Comparison of ENCODE assay signal across 8 cellular contexts in the genomic region with DNA sequence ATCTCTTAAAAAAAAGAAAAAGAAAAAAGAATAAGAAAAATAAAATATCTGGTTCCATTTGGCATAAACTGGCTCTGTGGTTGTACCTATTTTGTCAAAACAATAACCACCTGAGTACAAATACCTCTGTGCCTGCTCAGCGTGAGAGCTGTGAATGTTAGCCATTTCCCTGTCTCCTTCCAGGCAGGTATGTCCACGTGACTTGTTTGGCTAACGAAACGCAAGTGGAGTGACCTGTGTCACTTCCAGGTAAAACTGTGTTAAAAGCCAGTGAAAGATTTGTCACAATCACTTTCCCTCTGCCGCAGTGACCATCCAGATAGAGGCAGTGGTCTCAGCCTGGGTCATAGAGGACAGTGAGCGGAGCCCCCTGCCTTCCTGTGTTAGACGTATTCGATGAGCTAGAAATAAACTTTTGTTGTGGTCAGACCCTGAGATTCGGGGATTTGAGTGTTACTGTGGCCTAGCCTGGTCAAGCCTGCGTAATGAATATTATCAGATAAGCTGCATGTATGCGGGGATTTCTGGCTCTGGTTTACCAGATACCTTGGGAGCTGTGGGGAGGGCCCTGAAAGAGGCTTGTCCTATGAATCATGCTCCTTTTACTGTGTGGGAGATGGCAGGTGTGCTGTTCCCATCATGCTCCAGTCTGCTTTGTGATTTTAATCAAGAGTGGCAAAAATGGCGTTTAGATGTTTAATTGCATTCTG. TPM values are rescaled to one million over a fixed set of nuclear protein-coding genes. Genes with fewer than 3 reads are reported as not detected.
DNase-seq lines count a peak whose midpoint lies in the region; ATAC-seq, FAIRE-seq and TF ChIP-seq lines count a peak whose summit lies in the region.

No MANE protein-coding gene starts in this region.

- TF ChIP-seq RAD21 in A549 (conservative IDR thresholded peaks at IDR 0.05 in 1 of 2, IDR thresholded peaks at IDR 0.05 in 1 of 2): no peak

- TF ChIP-seq EP300 in A549 (IDR thresholded peaks at IDR 0.05): no peak

- FAIRE-seq in A549 (lab: Jason Lieb, UNC) (no peak), GM12892 (lab: Jason Lieb, UNC) (peak; percentile 17)

- H3K4me1 Mint-ChIP-seq in activated naive CD8-positive, alpha-beta T cell (ENCODE audit: low read depth): peaks cover 56% of the 10 kb centered on the region

- H3K4me3 Mint-ChIP-seq in activated naive CD8-positive, alpha-beta T cell: peak overlapping the region; percentile 68

- H3K4me3 ChIP-seq in A549: no peak overlapping the region

- no peak for TF ChIP-seq CTCF in A549 (IDR thresholded peaks at IDR 0.05)

- ATAC-seq in A549 (no peak), left lobe of liver (peak; percentile 50), HG02678 (IDR thresholded peaks at IDR 0.05; ENCODE audit: unreplicated experiment) (no peak)

- 88% methylated on average over 12 of the region's 12 CpGs for WGBS in A549 (ENCODE audit: missing lambda C conversion rate)

- no peaks in the 10 kb centered on the region for H3K27me3 Mint-ChIP-seq in activated naive CD8-positive, alpha-beta T cell

- CTCF ChIA-PET in A549 (lab: Yijun Ruan, JAX): no interaction called here

- POLR2A ChIA-PET in A549 (lab: Yijun Ruan, JAX): interaction anchor here (1.0 kb wide), 1 partner anchor 8 kb away, joined by 4 read pairs; no protein-coding TSS in a partner anchor

- H3K27ac Mint-ChIP-seq in activated naive CD8-positive, alpha-beta T cell: peak overlapping the region; percentile 64

- no peak for TF ChIP-seq POLR2A in A549 (IDR thresholded peaks at IDR 0.05; ENCODE audit: low read length)
- no peak for TF ChIP-seq POLR2A in GM12892 (IDR thresholded peaks at IDR 0.05; ENCODE audit: low read depth, low read length)

- DNase-seq in A549 (ENCODE audit: low read depth in 1 of 2, low spot score in 1 of 2) (no peak), GM12892 (ENCODE audit: insufficient read length) (no peak), left lobe of liver (ENCODE audit: low spot score) (peak; percentile 64), HuH-7 (ENCODE audit: low spot score) (no peak), NCI-H187 treated with DMSO at 0.1 percent for 48 hours (lab: John Stamatoyannopoulos, UW) (no peak), germinal center (ENCODE audit: low spot score) (no peak)

- peaks cover 52% of the 10 kb centered on the region for H3K4me1 ChIP-seq in A549

- no peaks in the 10 kb centered on the region for H3K9me3 Mint-ChIP-seq in activated naive CD8-positive, alpha-beta T cell (ENCODE audit: low read depth)

- peak overlapping the region; percentile 92 for H3K4me2 ChIP-seq in A549

- H3K36me3 Mint-ChIP-seq in activated naive CD8-positive, alpha-beta T cell: peaks cover 23% of the 10 kb centered on the region

- peak overlapping the region; percentile 57 to 64; a peak in 5 of 6 replicates for H3K27ac ChIP-seq in A549

- no peaks in the 10 kb centered on the region for H3K9me3 ChIP-seq in A549

TF ChIP-seq in A549, 52 proteins besides CTCF, POLR2A, EP300 and RAD21:
- TF ChIP-seq RNF2 (IDR thresholded peaks at IDR 0.05; ENCODE audit: borderline replicate concordance, low read depth) (no peak), JUNB (IDR thresholded peaks at IDR 0.05) (no peak), ATOH8 (CRISPR knock-in tag; IDR thresholded peaks at IDR 0.05; ENCODE audit: low read depth) (no peak), EHMT2 (IDR thresholded peaks at IDR 0.05; ENCODE audit: low read depth) (no peak), MAFK (IDR thresholded peaks at IDR 0.05; ENCODE audit: partially characterized antibody) (no peak), REST (IDR thresholded peaks at IDR 0.05) (no peak), HOXA7 (CRISPR knock-in tag; IDR thresholded peaks at IDR 0.05) (no peak), BCL3 (IDR thresholded peaks at IDR 0.05) (no peak), ZFP36 (IDR thresholded peaks at IDR 0.05; ENCODE audit: borderline replicate concordance, partially characterized antibody) (no peak), FOXS1 (CRISPR knock-in tag; IDR thresholded peaks at IDR 0.05) (no peak), HMGXB4 (CRISPR knock-in tag; IDR thresholded peaks at IDR 0.05; ENCODE audit: borderline replicate concordance) (no peak), NR3C1 (IDR thresholded peaks at IDR 0.05) (no peak)
- TF ChIP-seq, protein P1, sequence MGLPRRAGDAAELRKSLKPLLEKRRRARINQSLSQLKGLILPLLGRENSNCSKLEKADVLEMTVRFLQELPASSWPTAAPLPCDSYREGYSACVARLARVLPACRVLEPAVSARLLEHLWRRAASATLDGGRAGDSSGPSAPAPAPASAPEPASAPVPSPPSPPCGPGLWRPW (IDR thresholded peaks at IDR 0.05): no peak
- TF ChIP-seq, protein P2, sequence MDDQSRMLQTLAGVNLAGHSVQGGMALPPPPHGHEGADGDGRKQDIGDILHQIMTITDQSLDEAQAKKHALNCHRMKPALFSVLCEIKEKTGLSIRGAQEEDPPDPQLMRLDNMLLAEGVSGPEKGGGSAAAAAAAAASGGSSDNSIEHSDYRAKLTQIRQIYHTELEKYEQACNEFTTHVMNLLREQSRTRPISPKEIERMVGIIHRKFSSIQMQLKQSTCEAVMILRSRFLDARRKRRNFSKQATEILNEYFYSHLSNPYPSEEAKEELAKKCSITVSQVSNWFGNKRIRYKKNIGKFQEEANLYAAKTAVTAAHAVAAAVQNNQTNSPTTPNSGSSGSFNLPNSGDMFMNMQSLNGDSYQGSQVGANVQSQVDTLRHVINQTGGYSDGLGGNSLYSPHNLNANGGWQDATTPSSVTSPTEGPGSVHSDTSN (IDR thresholded peaks at IDR 0.05): no peak

RNA-seq across cellular contexts. Expression of gene PTER, which starts 3.7 kb away (rescaled TPM):
- polyA plus RNA-seq in A549 (2011; rRNA removed): 32.9 and 34.5 TPM in 2 replicates
- 5.1 and 6.0 TPM in 2 replicates for polyA plus RNA-seq in A549 (2012; cell fraction: cytosol; rRNA removed)
- 2.8 and 5.4 TPM in 2 replicates for polyA plus RNA-seq in A549 (2012; cell fraction: nucleus; rRNA removed)
- 11.4 to 13.4 TPM (median 13.2 TPM) in 3 replicates for polyA plus RNA-seq in A549 (2017; fragmentation: RNase III; extraction: RNeasy Plus Mini Kit Qiagen cat#74134 plus additional on column Dnase treatment)
- polyA minus RNA-seq in A549 (2011; rRNA and poly(A)+ RNA removed): 28.6 and 31.1 TPM in 2 replicates
- polyA plus RNA-seq in GM12892 (2012; ENCODE audit: missing spikeins): 14.9 TPM
- 13.2 TPM for total RNA-seq in left lobe of liver
